Comparison of ENCODE assay signal across 9 cellular contexts in genomic region chr1:235325854-235326253, GRCh38. TPM values are rescaled to one million over a fixed set of nuclear protein-coding genes. Genes with fewer than 3 reads are reported as not detected.
DNase-seq lines count a peak whose midpoint lies in the region; ATAC-seq and TF ChIP-seq lines count a peak whose summit lies in the region.
"Had no signal": no experiment of that assay in that cellular context is flagged by ENCODE, and none has a peak within 500 bp of the region (broad histone marks: within the 10 kb centered on the region; RNA-seq: fewer than 3 reads in every experiment).

No MANE protein-coding gene starts in this region.

- TF ChIP-seq CTCF in Calu3 (IDR thresholded peaks at IDR 0.05; ENCODE audit: unreplicated experiment) (no peak), NB4 (IDR thresholded peaks at IDR 0.05; ENCODE audit: low read depth, low read length) (no peak), endodermal cell (conservative IDR thresholded peaks at IDR 0.05) (no peak), neutrophil (IDR thresholded peaks at IDR 0.05) (no peak), gastroesophageal sphincter (IDR thresholded peaks at IDR 0.05) (no peak)

- H3K9me3 ChIP-seq in endodermal cell (ENCODE audit: control insufficient read depth, low read length) (no peaks in the 10 kb centered on the region), neutrophil (no peaks in the 10 kb centered on the region), gastroesophageal sphincter (no peaks in the 10 kb centered on the region)

- WGBS in endodermal cell (ENCODE audit: insufficient coverage in 1 of 2, insufficient read length in 1 of 2), 2 experiments = 67 to 85% methylated on average over 1 to 2 of the region's 2 CpGs
- 12 to 18% methylated on average over 2 of the region's 2 CpGs for WGBS in gastroesophageal sphincter (ENCODE audit: low coverage in 1 of 2), 2 donors

- H3K4me1 ChIP-seq in endodermal cell (ENCODE audit: control insufficient read depth, insufficient read depth, low read length) (no peaks in the 10 kb centered on the region), neutrophil (ENCODE audit: control insufficient read depth in 1 of 2, insufficient read depth in 1 of 2, low read depth in 1 of 2, low read length in 1 of 2) (peaks cover 44 to 49% of the 10 kb centered on the region in 2 experiments), gastroesophageal sphincter (peaks cover 12 to 75% (median 19%) of the 10 kb centered on the region in 3 donors)

- H3K27ac Mint-ChIP-seq in Calu3 (ENCODE audit: unreplicated experiment) (no peak overlapping the region), endodermal cell (no peak overlapping the region)

- H3K27me3 Mint-ChIP-seq in Calu3 (ENCODE audit: unreplicated experiment) = no peaks in the 10 kb centered on the region
- no peaks in the 10 kb centered on the region for H3K27me3 Mint-ChIP-seq in endodermal cell (ENCODE audit: insufficient read depth)

- ATAC-seq in HG03039 (IDR thresholded peaks at IDR 0.05; ENCODE audit: unreplicated experiment) (no peak), HG03342 (IDR thresholded peaks at IDR 0.05; ENCODE audit: unreplicated experiment) (no peak), gastroesophageal sphincter (no peak), left lobe of liver (no peak)

- H3K36me3 ChIP-seq in endodermal cell (ENCODE audit: control insufficient read depth, insufficient read depth, low read length) (peaks cover 41% of the 10 kb centered on the region), neutrophil (no peaks in the 10 kb centered on the region), gastroesophageal sphincter (no peaks in the 10 kb centered on the region)

- H3K9me3 Mint-ChIP-seq in Calu3 (ENCODE audit: low read depth, unreplicated experiment) (no peaks in the 10 kb centered on the region), endodermal cell (no peaks in the 10 kb centered on the region)

- H3K27ac ChIP-seq in endodermal cell (ENCODE audit: low read depth, low read length) = no peak overlapping the region
- peak overlapping the region; percentile 97 for H3K27ac ChIP-seq in neutrophil
- H3K27ac ChIP-seq in gastroesophageal sphincter = peak overlapping the region in 2 of 4 donors; percentile 97 to 99

- peak overlapping the region; percentile 91 for H3K9ac ChIP-seq in endodermal cell (ENCODE audit: extremely low read depth, low read length, poor library complexity, severe bottlenecking)

- DNase-seq in Calu3 = no peak
- DNase-seq in NB4 (ENCODE audit: low read depth) = no peak
- DNase-seq in endodermal cell = no peak
- DNase-seq in left lobe of liver (ENCODE audit: low spot score) = no peak
- DNase-seq: KG1 had no signal

- H3K4me3 Mint-ChIP-seq in Calu3 (ENCODE audit: low read depth, unreplicated experiment) (no peak overlapping the region), endodermal cell (no peak overlapping the region)

- peak overlapping the region; percentile 79 for H3K4me3 ChIP-seq in NB4 (ENCODE audit: low read depth, low read length)
- peak overlapping the region; percentile 97 for H3K4me3 ChIP-seq in endodermal cell (ENCODE audit: low read length)
- peak overlapping the region; percentile 96 to 97 for H3K4me3 ChIP-seq in neutrophil (ENCODE audit: low read depth in 1 of 2, low read length in 1 of 2)
- H3K4me3 ChIP-seq in gastroesophageal sphincter = peak overlapping the region in 1 of 2 donors; percentile 93

- no peak for TF ChIP-seq EP300 in gastroesophageal sphincter (IDR thresholded peaks at IDR 0.05)

- H3K27me3 ChIP-seq in endodermal cell (ENCODE audit: control insufficient read depth, insufficient read depth, low read length, poor library complexity, severe bottlenecking) = no peaks in the 10 kb centered on the region
- H3K27me3 ChIP-seq in neutrophil = no peaks in the 10 kb centered on the region
- H3K27me3 ChIP-seq in gastroesophageal sphincter = no peaks in the 10 kb centered on the region

- CTCF ChIA-PET in Calu3 (lab: Charles Lee) = interaction anchor here (0.5 to 0.6 kb wide), 3 partner anchors 11 to 467 kb away, joined by 3 read pairs; no protein-coding TSS in a partner anchor

- TF ChIP-seq POLR2A in NB4 (IDR thresholded peaks at IDR 0.05; ENCODE audit: extremely low read depth, insufficient read length) (no peak), gastroesophageal sphincter (IDR thresholded peaks at IDR 0.05) (no peak)

- H3K36me3 Mint-ChIP-seq in Calu3 (ENCODE audit: insufficient read depth, unreplicated experiment) (peaks cover 8% of the 10 kb centered on the region), endodermal cell (ENCODE audit: low read depth) (peaks cover 37% of the 10 kb centered on the region)

- TSS peak; percentile 56 for BruUV-seq in Calu3 (replicated peaks; lab: Mats Ljungman, UMichigan)

- H3K4me1 Mint-ChIP-seq in Calu3 (ENCODE audit: low read depth, unreplicated experiment) (peaks cover 22% of the 10 kb centered on the region), endodermal cell (peaks cover 31% of the 10 kb centered on the region)

- intact Hi-C loops in Calu3 (cut with micrococcal nuclease; ENCODE audit: unreplicated experiment) = loop anchor here (5.0 kb wide), 1 partner anchor 176 kb away; the partner anchor contains the start of gene B3GALNT2

RNA-seq across cellular contexts. Expression of gene ARID4B, which starts 2.1 kb away (rescaled TPM):
- 46.3 and 56.6 TPM in 2 replicates for total RNA-seq in Calu3 (2022)
- total RNA-seq in endodermal cell = 10 to 100 TPM; 40.6 to 43.1 TPM
- 36.7 TPM for polyA plus RNA-seq in endodermal cell (2013, experiment 1 of 2)
- polyA plus RNA-seq in endodermal cell (2013, experiment 2 of 2) = 36.7 TPM
- 10 to 100 TPM; 26.7 to 49.2 (median 39.1) TPM for total RNA-seq in gastroesophageal sphincter
- 10.9 TPM for total RNA-seq in left lobe of liver

RNA-seq across cellular contexts. Expression of gene GGPS1, which starts 2.5 kb away (rescaled TPM):
- total RNA-seq in Calu3 (2022) = 40.5 and 45.6 TPM in 2 replicates
- total RNA-seq in endodermal cell = 10 to 100 TPM; 56.3 to 64.6 TPM
- 46.3 TPM for polyA plus RNA-seq in endodermal cell (2013, experiment 1 of 2)
- 40.2 TPM for polyA plus RNA-seq in endodermal cell (2013, experiment 2 of 2)
- total RNA-seq in gastroesophageal sphincter = 10 to 100 TPM; 30.5 to 36.2 (median 31.3) TPM
- total RNA-seq in left lobe of liver = 8.6 TPM

RNA-seq across cellular contexts. Expression of gene TBCE, which starts 41.4 kb away (rescaled TPM):
- total RNA-seq in Calu3 (2022) (19.0 and 31.3 TPM in 2 replicates), endodermal cell (10 to 100 TPM; 31.8 to 33.3 TPM), gastroesophageal sphincter (10 to 100 TPM; 13.9 to 22.7 (median 15.4) TPM), left lobe of liver (13.6 TPM)
- polyA plus RNA-seq in endodermal cell (2013, experiment 1 of 2) = 31.3 TPM
- 23.6 TPM for polyA plus RNA-seq in endodermal cell (2013, experiment 2 of 2)
